16 cellular contexts compared by ENCODE assay signal in the genomic region with DNA sequence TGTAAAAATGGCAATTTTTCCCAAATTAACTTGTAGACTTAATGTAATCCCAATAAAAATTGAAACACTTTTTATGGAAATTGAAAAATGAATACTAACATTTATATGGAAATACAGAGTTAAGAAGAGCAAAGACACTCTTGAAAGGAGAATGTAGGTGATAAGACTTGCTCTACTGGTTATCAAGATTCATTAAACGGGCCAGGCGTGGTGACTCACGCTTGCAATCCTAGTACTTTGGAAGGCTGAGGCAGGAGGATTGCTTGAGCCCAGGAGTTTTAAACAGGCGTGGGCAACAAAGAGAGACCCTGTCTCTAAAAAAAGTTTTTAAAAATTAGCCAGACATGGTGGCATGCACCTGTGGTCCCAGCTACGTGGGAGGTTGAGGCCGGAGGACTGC.
"Had no signal": no experiment of that assay in that cellular context is flagged by ENCODE, and none has a peak within 500 bp of the region (broad histone marks: within the 10 kb centered on the region; RNA-seq: fewer than 3 reads in every experiment).

No MANE protein-coding gene starts in this region.

- H3K4me3 ChIP-seq: smooth muscle cell, vagina had no signal

- H3K27me3 ChIP-seq: vagina had no signal

- H3K27ac Mint-ChIP-seq: activated B cell treated with CpG ODN at 0.5 μM for 24 hours; activated CD4-positive, alpha-beta T cell treated with anti-CD3 and anti-CD28 coated beads, Interleukin-2, amount 10 ng/mL, durations not matched to agents 7 days and 5 days; activated naive CD4-positive, alpha-beta T cell treated with anti-CD3 and anti-CD28 coated beads for 36 hours; activated T-helper 17 cell treated with anti-CD3 and anti-CD28 coated beads, Interleukin-2, amount 50 U/mL, for 72 hours; immature natural killer cell; natural killer cell treated with Interleukin-12 subunit alpha and Interleukin-12 subunit beta and Interleukin-15 and Interleukin-18, amount 100 ng/mL, for 72 hours; progenitor cell of endocrine pancreas had no signal

- DNase-seq: activated B cell treated with CpG ODN at 0.5 μM for 24 hours; activated CD4-positive, alpha-beta T cell treated with anti-CD3 and anti-CD28 coated beads, Interleukin-2, amount 10 ng/mL, durations not matched to agents 7 days and 5 days; activated CD8-positive, alpha-beta memory T cell treated with anti-CD3 and anti-CD28 coated beads for 24 hours; activated naive CD4-positive, alpha-beta T cell treated with anti-CD3 and anti-CD28 coated beads for 36 hours; cortex of kidney; effector CD8-positive, alpha-beta T cell; immature natural killer cell; nucleus accumbens; right cardiac atrium had no signal

- H3K4me1 Mint-ChIP-seq: activated T-helper 17 cell treated with anti-CD3 and anti-CD28 coated beads, Interleukin-2, amount 50 U/mL, for 72 hours; central memory CD8-positive, alpha-beta T cell; immature natural killer cell had no signal

- H3K27me3 Mint-ChIP-seq: activated B cell treated with CpG ODN at 0.5 μM for 24 hours; central memory CD8-positive, alpha-beta T cell had no signal

- H3K36me3 ChIP-seq: vagina had no signal

- H3K4me2 ChIP-seq: smooth muscle cell had no signal

- H3K9me3 ChIP-seq: vagina had no signal

- H3K27ac ChIP-seq: epithelial cell of prostate, vagina had no signal

- H3K4me3 Mint-ChIP-seq: activated B cell treated with CpG ODN at 0.5 μM for 24 hours; activated CD4-positive, alpha-beta T cell treated with anti-CD3 and anti-CD28 coated beads, Interleukin-2, amount 10 ng/mL, durations not matched to agents 7 days and 5 days; activated naive CD4-positive, alpha-beta T cell treated with anti-CD3 and anti-CD28 coated beads for 36 hours; activated T-helper 17 cell treated with anti-CD3 and anti-CD28 coated beads, Interleukin-2, amount 50 U/mL, for 72 hours; central memory CD8-positive, alpha-beta T cell; immature natural killer cell; natural killer cell treated with Interleukin-12 subunit alpha and Interleukin-12 subunit beta and Interleukin-15 and Interleukin-18, amount 100 ng/mL, for 72 hours had no signal

- H3K9me3 Mint-ChIP-seq: activated B cell treated with CpG ODN at 0.5 μM for 24 hours; activated CD4-positive, alpha-beta T cell treated with anti-CD3 and anti-CD28 coated beads, Interleukin-2, amount 10 ng/mL, durations not matched to agents 7 days and 5 days; activated naive CD4-positive, alpha-beta T cell treated with anti-CD3 and anti-CD28 coated beads for 36 hours; activated T-helper 17 cell treated with anti-CD3 and anti-CD28 coated beads, Interleukin-2, amount 50 U/mL, for 72 hours; central memory CD8-positive, alpha-beta T cell; immature natural killer cell; natural killer cell treated with Interleukin-12 subunit alpha and Interleukin-12 subunit beta and Interleukin-15 and Interleukin-18, amount 100 ng/mL, for 72 hours had no signal

- H3K36me3 Mint-ChIP-seq: immature natural killer cell; natural killer cell treated with Interleukin-12 subunit alpha and Interleukin-12 subunit beta and Interleukin-15 and Interleukin-18, amount 100 ng/mL, for 72 hours had no signal

- ATAC-seq: activated T-helper 17 cell treated with anti-CD3 and anti-CD28 coated beads, Interleukin-2, amount 50 U/mL, for 72 hours; natural killer cell treated with Interleukin-12 subunit alpha and Interleukin-12 subunit beta and Interleukin-15 and Interleukin-18, amount 100 ng/mL, for 72 hours; right cardiac atrium had no signal
